ENCODE assay signal across 9 cellular contexts in genomic region chr4:11423465-11423864, GRCh38.
"Had no signal": no experiment of that assay in that cellular context is flagged by ENCODE, and none has a peak within 500 bp of the region (broad histone marks: within the 10 kb centered on the region; RNA-seq: fewer than 3 reads in every experiment).

No MANE protein-coding gene starts in this region.

- H3K27ac ChIP-seq: tibial artery had no signal

- ATAC-seq: activated CD4-positive, CD25-positive, alpha-beta regulatory T cell treated with anti-CD3 and anti-CD28 coated beads, Interleukin-2, amount 50 U/mL, for 24 hours; activated T-helper 17 cell treated with anti-CD3 and anti-CD28 coated beads, Interleukin-2, amount 50 U/mL, for 72 hours had no signal

- H3K4me1 Mint-ChIP-seq: activated T-helper 17 cell treated with anti-CD3 and anti-CD28 coated beads, Interleukin-2, amount 50 U/mL, for 72 hours had no signal

- H3K27me3 ChIP-seq: tibial artery had no signal

- H3K4me3 Mint-ChIP-seq: activated T-helper 17 cell treated with anti-CD3 and anti-CD28 coated beads, Interleukin-2, amount 50 U/mL, for 72 hours; stimulated activated naive B cell treated with anti-CD40 and anti-IgM and Interleukin-4, amounts not matched to agents 10 μg/mL and 1 μg/mL and 100 μg/mL, for 72 hours had no signal

- DNase-seq: activated CD4-positive, alpha-beta T cell treated with anti-CD3 and anti-CD28 coated beads, Interleukin-2, amount 50 U/mL, for 4 hours; activated naive CD4-positive, alpha-beta T cell treated with Interleukin-2 at 50 U/mL for 16 hours; aorta; hippocampal formation; tibial artery had no signal

- H3K27ac Mint-ChIP-seq: activated T-helper 17 cell treated with anti-CD3 and anti-CD28 coated beads, Interleukin-2, amount 50 U/mL, for 72 hours; stimulated activated naive B cell treated with anti-CD40 and anti-IgM and Interleukin-4, amounts not matched to agents 10 μg/mL and 1 μg/mL and 100 μg/mL, for 72 hours had no signal

- H3K27me3 Mint-ChIP-seq: stimulated activated naive B cell treated with anti-CD40 and anti-IgM and Interleukin-4, amounts not matched to agents 10 μg/mL and 1 μg/mL and 100 μg/mL, for 72 hours had no signal

- H3K36me3 ChIP-seq: tibial artery had no signal

- H3K4me3 ChIP-seq: tibial artery had no signal

- H3K9me3 ChIP-seq: tibial artery had no signal

- H3K9me3 Mint-ChIP-seq: activated T-helper 17 cell treated with anti-CD3 and anti-CD28 coated beads, Interleukin-2, amount 50 U/mL, for 72 hours; neural crest cell; stimulated activated naive B cell treated with anti-CD40 and anti-IgM and Interleukin-4, amounts not matched to agents 10 μg/mL and 1 μg/mL and 100 μg/mL, for 72 hours had no signal
